In genomic region chr10:48710647-48711046, GRCh38 we compare ENCODE assay signal across 17 cellular contexts. TPM values are rescaled to one million over a fixed set of nuclear protein-coding genes. Genes with fewer than 3 reads are reported as not detected.
DNase-seq lines count a peak whose midpoint lies in the region; ATAC-seq and TF ChIP-seq lines count a peak whose summit lies in the region.
"Had no signal": no experiment of that assay in that cellular context is flagged by ENCODE, and none has a peak within 500 bp of the region (broad histone marks: within the 10 kb centered on the region; RNA-seq: fewer than 3 reads in every experiment).

No MANE protein-coding gene starts in this region.

- peaks cover 16% of the 10 kb centered on the region for H3K4me1 ChIP-seq in cardiac muscle cell (ENCODE audit: low read depth)
- H3K4me1 ChIP-seq in right atrium auricular region, result peaks cover 0 to 19% of the 10 kb centered on the region in 2 donors

- peaks cover 80% of the 10 kb centered on the region for H3K36me3 Mint-ChIP-seq in stimulated activated memory B cell treated with anti-CD40 and anti-IgM and Interleukin-4, amounts not matched to agents 10 μg/mL and 1 μg/mL and 100 μg/mL, for 72 hours

- H3K27me3 ChIP-seq in cardiac muscle cell (no peaks in the 10 kb centered on the region), right atrium auricular region (no peaks in the 10 kb centered on the region)

- ATAC-seq in left cardiac atrium (peak; percentile 56 to 76), GM19397 (IDR thresholded peaks at IDR 0.05; ENCODE audit: unreplicated experiment) (no peak)
- no peak for ATAC-seq in stimulated activated memory B cell treated with anti-CD40 and anti-IgM and Interleukin-4, amounts not matched to agents 10 μg/mL and 1 μg/mL and 100 μg/mL, for 72 hours

- intact Hi-C loops in left cardiac atrium (cut with DNase I), result no loop called here

- H3K4me3 Mint-ChIP-seq in stimulated activated memory B cell treated with anti-CD40 and anti-IgM and Interleukin-4, amounts not matched to agents 10 μg/mL and 1 μg/mL and 100 μg/mL, for 72 hours, result no peak overlapping the region
- H3K4me3 Mint-ChIP-seq: CD4-positive, alpha-beta T cell; HFFc6; IgD-negative memory B cell had no signal

- peak overlapping the region; percentile 13 for H3K27ac ChIP-seq in cardiac muscle cell
- H3K27ac ChIP-seq in right atrium auricular region, result no peak overlapping the region

- H3K36me3 ChIP-seq in cardiac muscle cell, result no peaks in the 10 kb centered on the region
- H3K36me3 ChIP-seq in right atrium auricular region, result no peaks in the 10 kb centered on the region

- H3K27me3 Mint-ChIP-seq in stimulated activated memory B cell treated with anti-CD40 and anti-IgM and Interleukin-4, amounts not matched to agents 10 μg/mL and 1 μg/mL and 100 μg/mL, for 72 hours, result no peaks in the 10 kb centered on the region
- H3K27me3 Mint-ChIP-seq: IgD-negative memory B cell had no signal

- TF ChIP-seq CTCF in cardiac muscle cell (IDR thresholded peaks at IDR 0.05; ENCODE audit: low read depth, low read length), result no peak
- TF ChIP-seq CTCF in right atrium auricular region (IDR thresholded peaks at IDR 0.05), result no peak

- H3K4me3 ChIP-seq in cardiac muscle cell (no peak overlapping the region), right atrium auricular region (no peak overlapping the region)

- peak overlapping the region; percentile 97 for H3K27ac Mint-ChIP-seq in stimulated activated memory B cell treated with anti-CD40 and anti-IgM and Interleukin-4, amounts not matched to agents 10 μg/mL and 1 μg/mL and 100 μg/mL, for 72 hours
- H3K27ac Mint-ChIP-seq: CD4-positive, alpha-beta T cell; HFFc6 had no signal

- H3K4me1 Mint-ChIP-seq in stimulated activated memory B cell treated with anti-CD40 and anti-IgM and Interleukin-4, amounts not matched to agents 10 μg/mL and 1 μg/mL and 100 μg/mL, for 72 hours, result peaks cover 73% of the 10 kb centered on the region

- H3K9me3 Mint-ChIP-seq in stimulated activated memory B cell treated with anti-CD40 and anti-IgM and Interleukin-4, amounts not matched to agents 10 μg/mL and 1 μg/mL and 100 μg/mL, for 72 hours, result peaks cover 5% of the 10 kb centered on the region
- H3K9me3 Mint-ChIP-seq: HFFc6 had no signal

- no peaks in the 10 kb centered on the region for H3K9me3 ChIP-seq in cardiac muscle cell (ENCODE audit: low read depth)
- peaks cover 0 to 4% of the 10 kb centered on the region in 2 donors for H3K9me3 ChIP-seq in right atrium auricular region

- DNase-seq in cardiac muscle cell (ENCODE audit: low read depth in 1 of 2, low spot score in 1 of 2) (peak in 1 of 2 donors; percentile 53), right atrium auricular region (ENCODE audit: low spot score) (no peak), left cardiac atrium (no peak), NCI-H446 treated with DMSO at 0.1 percent for 48 hours (lab: John Stamatoyannopoulos, UW) (no peak), NCI-H524 (lab: John Stamatoyannopoulos, UW) (no peak)
- DNase-seq: ACHN; C1 segment of cervical spinal cord; CD4-positive, alpha-beta T cell; DMS79 treated with DMSO at 0.1 percent for 48 hours; EL; HCEC 1CT; HFFc6 had no signal

RNA-seq across cellular contexts. Expression of gene WDFY4, which starts 26.0 kb away (rescaled TPM):
- total RNA-seq in cardiac muscle cell (not detected in 2 replicates), right atrium auricular region (1 to 10 TPM in 1 of 2 donors, under 1 TPM in 1; 0.70 to 2.0 TPM), left cardiac atrium (1 to 10 TPM; 2.6 to 3.8 TPM)
- 0.72 TPM in 1 of 2 replicates, not detected in the other for polyA plus RNA-seq in cardiac muscle cell
- total RNA-seq: A172, H4, HFFc6 had no signal

Comparison
In these comparisons a context has a peak if more than half of its experiments do, and no peak if none do; other contexts are left out.
1. ATAC-seq: peak in left cardiac atrium (2 of 2); none in stimulated activated memory B cell treated with anti-CD40 and anti-IgM and Interleukin-4, amounts not matched to agents 10 μg/mL and 1 μg/mL and 100 μg/mL, for 72 hours (single experiment) and GM19397 (single experiment).